In the genomic region with DNA sequence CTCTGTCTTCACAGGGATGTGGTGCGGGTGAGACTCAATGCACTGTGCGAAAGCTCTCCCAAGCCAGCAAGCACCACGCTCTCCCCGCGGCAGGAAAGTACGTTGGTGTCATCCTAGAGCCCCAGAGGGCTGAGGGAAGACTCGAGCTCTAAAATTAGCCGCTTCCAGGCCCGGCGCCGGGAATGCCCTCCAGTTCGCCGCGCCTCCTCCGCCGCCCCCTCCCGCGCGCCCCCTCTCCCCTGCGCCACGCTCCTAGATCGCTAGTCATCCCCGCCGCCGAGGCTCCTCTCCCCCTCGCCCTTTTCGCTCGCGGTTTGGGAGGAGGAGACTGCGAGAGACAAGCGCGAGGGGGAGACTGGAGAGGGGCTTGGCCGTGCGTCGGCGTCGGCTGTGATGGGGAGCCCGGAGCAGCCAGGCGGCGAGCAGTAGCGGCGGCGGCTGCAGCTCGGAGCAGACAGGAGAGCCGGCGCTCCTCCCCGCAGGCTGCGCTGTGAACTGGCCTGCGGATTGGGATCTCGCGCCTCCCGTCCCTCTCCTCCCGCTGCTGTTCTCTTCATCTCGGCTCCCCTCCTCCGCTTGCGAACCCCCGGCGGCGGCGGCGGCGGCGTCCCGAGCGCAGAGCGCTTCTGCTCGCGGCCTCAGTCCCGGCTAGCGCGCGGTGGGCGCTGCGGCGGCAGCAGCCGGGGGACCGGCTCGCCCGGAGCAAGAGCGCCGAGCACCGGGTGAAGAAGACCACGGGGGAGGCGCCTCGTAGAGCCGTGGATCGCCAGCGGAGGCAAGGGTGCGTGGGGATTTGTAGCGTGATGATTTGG, we compare ENCODE assay signal across 8 cellular contexts. TPM values are rescaled to one million over a fixed set of nuclear protein-coding genes. Genes with fewer than 3 reads are reported as not detected.
DNase-seq lines count a peak whose midpoint lies in the region; ATAC-seq, FAIRE-seq and TF ChIP-seq lines count a peak whose summit lies in the region.

A gene (plus strand): TSS at position 425 of the 812 bp plus-strand sequence. CDS start 127,295 bp downstream, outside the sequence.

- in situ Hi-C loops in GM13977 (cut with MboI; ENCODE audit: low pct_unique_long_range_greater_than_20kb, low sequenced_read_pairs, unreplicated experiment), result no loop called here

- FAIRE-seq in frontal cortex (lab: Jason Lieb, UNC) (no peak), pancreas (lab: Jason Lieb, UNC) (no peak), GM19239 (lab: Jason Lieb, UNC) (no peak)

- no peak within 1 kb of the TSS for H3K27ac ChIP-seq in pancreas

- no peaks in the 10 kb centered on the region for H3K36me3 ChIP-seq in pancreas

- no peaks in the 10 kb centered on the region for H3K9me3 ChIP-seq in pancreas

- 0 to 1% methylated on average over 70 to 90 of the region's 90 CpGs for WGBS in pancreas, 2 donors

- H3K27me3 ChIP-seq in pancreas, result peaks cover 0 to 17% (median 1%) of the 10 kb centered on the region in 4 donors

- ATAC-seq in pancreas (peak; percentile 31 to 69 (median 61)), GM19035 (IDR thresholded peaks at IDR 0.05; ENCODE audit: unreplicated experiment) (no peak)

- intact Hi-C loops in pancreas (cut with DNase I), result no loop called here

- H3K4me3 ChIP-seq in pancreas, result peak within 1 kb of the TSS in 3 of 4 donors; percentile 7 to 32 (median 28)

- no peak for TF ChIP-seq CTCF in GM13977 (IDR thresholded peaks at IDR 0.05; ENCODE audit: extremely low read depth, insufficient read depth, missing control alignments)
- no peak for TF ChIP-seq CTCF in pancreas (IDR thresholded peaks at IDR 0.05)

- peak; percentile 32 for DNase-seq in GM13977 (ENCODE audit: low spot score)
- peak in 1 of 2 donors; percentile 38 for DNase-seq in frontal cortex (ENCODE audit: low spot score in 2 of 2)
- DNase-seq in pancreas, result peak in 2 of 6 donors; percentile 60 to 68
- no peak for DNase-seq in GM19239 (ENCODE audit: insufficient read length, low spot score)
- DNase-seq in GDM1 (lab: John Stamatoyannopoulos, UW), result no peak
- no peak for DNase-seq in NOMO-1 (lab: John Stamatoyannopoulos, UW; ENCODE audit: unreplicated experiment in 2 of 2)

- no peaks in the 10 kb centered on the region for H3K4me1 ChIP-seq in pancreas

TF ChIP-seq in PFSK-1, 5 proteins besides CTCF, POLR2A, EP300 and RAD21:
- TF ChIP-seq, protein P1, sequence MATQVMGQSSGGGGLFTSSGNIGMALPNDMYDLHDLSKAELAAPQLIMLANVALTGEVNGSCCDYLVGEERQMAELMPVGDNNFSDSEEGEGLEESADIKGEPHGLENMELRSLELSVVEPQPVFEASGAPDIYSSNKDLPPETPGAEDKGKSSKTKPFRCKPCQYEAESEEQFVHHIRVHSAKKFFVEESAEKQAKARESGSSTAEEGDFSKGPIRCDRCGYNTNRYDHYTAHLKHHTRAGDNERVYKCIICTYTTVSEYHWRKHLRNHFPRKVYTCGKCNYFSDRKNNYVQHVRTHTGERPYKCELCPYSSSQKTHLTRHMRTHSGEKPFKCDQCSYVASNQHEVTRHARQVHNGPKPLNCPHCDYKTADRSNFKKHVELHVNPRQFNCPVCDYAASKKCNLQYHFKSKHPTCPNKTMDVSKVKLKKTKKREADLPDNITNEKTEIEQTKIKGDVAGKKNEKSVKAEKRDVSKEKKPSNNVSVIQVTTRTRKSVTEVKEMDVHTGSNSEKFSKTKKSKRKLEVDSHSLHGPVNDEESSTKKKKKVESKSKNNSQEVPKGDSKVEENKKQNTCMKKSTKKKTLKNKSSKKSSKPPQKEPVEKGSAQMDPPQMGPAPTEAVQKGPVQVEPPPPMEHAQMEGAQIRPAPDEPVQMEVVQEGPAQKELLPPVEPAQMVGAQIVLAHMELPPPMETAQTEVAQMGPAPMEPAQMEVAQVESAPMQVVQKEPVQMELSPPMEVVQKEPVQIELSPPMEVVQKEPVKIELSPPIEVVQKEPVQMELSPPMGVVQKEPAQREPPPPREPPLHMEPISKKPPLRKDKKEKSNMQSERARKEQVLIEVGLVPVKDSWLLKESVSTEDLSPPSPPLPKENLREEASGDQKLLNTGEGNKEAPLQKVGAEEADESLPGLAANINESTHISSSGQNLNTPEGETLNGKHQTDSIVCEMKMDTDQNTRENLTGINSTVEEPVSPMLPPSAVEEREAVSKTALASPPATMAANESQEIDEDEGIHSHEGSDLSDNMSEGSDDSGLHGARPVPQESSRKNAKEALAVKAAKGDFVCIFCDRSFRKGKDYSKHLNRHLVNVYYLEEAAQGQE (IDR thresholded peaks at IDR 0.05; ENCODE audit: insufficient read depth in 1 of 2, low read depth in 2 of 2, low read length in 2 of 2), result no peak
- TF ChIP-seq TAF1 (IDR thresholded peaks at IDR 0.05; ENCODE audit: borderline replicate concordance, insufficient read depth, low read length), result no peak
- TF ChIP-seq FOXP2 (optimal IDR thresholded peaks at IDR 0.05; ENCODE audit: borderline replicate concordance, extremely low read depth, extremely low read length, insufficient read depth), result peak; percentile 10
- TF ChIP-seq POLR2AphosphoS5 (IDR thresholded peaks at IDR 0.05; ENCODE audit: low read depth, low read length), result peak; percentile 53

RNA-seq across cellular contexts. Expression of the gene that starts here (rescaled TPM):
- polyA plus RNA-seq in PFSK-1 (2012; ENCODE audit: insufficient read length, low read depth), result 3.5 TPM
- total RNA-seq in frontal cortex (151 TPM), pancreas (1 to 10 TPM in 1 of 6 donors, under 1 TPM in 5; 0.05 to 2.3 (median 0.18) TPM)
- polyA plus RNA-seq in pancreas, result under 1 TPM; 0.30 to 0.59 TPM

Comparison
In these comparisons a context has a peak if more than half of its experiments do, and no peak if none do; other contexts are left out.
1. RNA of the gene that starts here (total RNA-seq): 151 TPM in frontal cortex (single experiment); 0.05 to 2.3 TPM in pancreas; every median in the first group is over 10 times any median in the second.